Comparison of ENCODE assay signal across 1 cellular context in genomic region chr20:37123441-37123840, GRCh38.
TF ChIP-seq lines count a peak whose summit lies in the region.

No MANE protein-coding gene starts in this region.

TF ChIP-seq in GM12878, 131 proteins besides CTCF, POLR2A, EP300 and RAD21:
- TF ChIP-seq, protein P1, sequence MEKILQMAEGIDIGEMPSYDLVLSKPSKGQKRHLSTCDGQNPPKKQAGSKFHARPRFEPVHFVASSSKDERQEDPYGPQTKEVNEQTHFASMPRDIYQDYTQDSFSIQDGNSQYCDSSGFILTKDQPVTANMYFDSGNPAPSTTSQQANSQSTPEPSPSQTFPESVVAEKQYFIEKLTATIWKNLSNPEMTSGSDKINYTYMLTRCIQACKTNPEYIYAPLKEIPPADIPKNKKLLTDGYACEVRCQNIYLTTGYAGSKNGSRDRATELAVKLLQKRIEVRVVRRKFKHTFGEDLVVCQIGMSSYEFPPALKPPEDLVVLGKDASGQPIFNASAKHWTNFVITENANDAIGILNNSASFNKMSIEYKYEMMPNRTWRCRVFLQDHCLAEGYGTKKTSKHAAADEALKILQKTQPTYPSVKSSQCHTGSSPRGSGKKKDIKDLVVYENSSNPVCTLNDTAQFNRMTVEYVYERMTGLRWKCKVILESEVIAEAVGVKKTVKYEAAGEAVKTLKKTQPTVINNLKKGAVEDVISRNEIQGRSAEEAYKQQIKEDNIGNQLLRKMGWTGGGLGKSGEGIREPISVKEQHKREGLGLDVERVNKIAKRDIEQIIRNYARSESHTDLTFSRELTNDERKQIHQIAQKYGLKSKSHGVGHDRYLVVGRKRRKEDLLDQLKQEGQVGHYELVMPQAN (conservative IDR thresholded peaks at IDR 0.05): no peak
- TF ChIP-seq TBL1XR1 (IDR thresholded peaks at IDR 0.05; ENCODE audit: low read depth, low read length): no peak
- no peak for TF ChIP-seq CREM (IDR thresholded peaks at IDR 0.05; ENCODE audit: low read depth)
- TF ChIP-seq FOXM1 (IDR thresholded peaks at IDR 0.05; ENCODE audit: low read depth, low read length): no peak
- no peak for TF ChIP-seq ETV6 (conservative IDR thresholded peaks at IDR 0.05 in 1 of 2, IDR thresholded peaks at IDR 0.05 in 1 of 2; ENCODE audit: borderline replicate concordance in 1 of 2, low read depth in 1 of 2)
- no peak for TF ChIP-seq ZSCAN29 (IDR thresholded peaks at IDR 0.05)
- TF ChIP-seq FOXK2 (IDR thresholded peaks at IDR 0.05): no peak
- no peak for TF ChIP-seq ZNF384 (IDR thresholded peaks at IDR 0.05; ENCODE audit: borderline replicate concordance, low read depth, low read length)
- no peak for TF ChIP-seq LARP7 (IDR thresholded peaks at IDR 0.05)
- TF ChIP-seq ZNF687 (IDR thresholded peaks at IDR 0.05): no peak
- TF ChIP-seq ZBTB11 (CRISPR knock-in tag; IDR thresholded peaks at IDR 0.05): no peak
- no peak for TF ChIP-seq STAT1 (conservative IDR thresholded peaks at IDR 0.05)
- TF ChIP-seq HDGF (IDR thresholded peaks at IDR 0.05): no peak
- no peak for TF ChIP-seq IKZF1 (conservative IDR thresholded peaks at IDR 0.05)
- TF ChIP-seq SIN3A (IDR thresholded peaks at IDR 0.05; ENCODE audit: low read depth, low read length): no peak
- TF ChIP-seq CHD4 (IDR thresholded peaks at IDR 0.05): no peak
- no peak for TF ChIP-seq EGR1 (IDR thresholded peaks at IDR 0.05; ENCODE audit: borderline replicate concordance in 1 of 2, low read depth in 2 of 2, low read length in 2 of 2)
